8 cellular contexts compared by ENCODE assay signal in genomic region chr9:122940603-122941559, GRCh38. TPM values are rescaled to one million over a fixed set of nuclear protein-coding genes. Genes with fewer than 3 reads are reported as not detected.
A peak's percentile ranks its signal among the peaks of the same experiment; 100 is the strongest.
DNase-seq lines count a peak whose midpoint lies in the region; ATAC-seq and TF ChIP-seq lines count a peak whose summit lies in the region.

Gene RABGAP1 (plus strand): TSS chr9:122941020. CDS start chr9:122957060, 16,040 bp downstream.

- H3K27ac ChIP-seq in gastroesophageal sphincter = peak within 1 kb of the TSS; percentile 84 to 96 (median 94)
- peak within 1 kb of the TSS; percentile 90 for H3K27ac ChIP-seq in neutrophil
- peak within 1 kb of the TSS; percentile 85 for H3K27ac ChIP-seq in substantia nigra (ENCODE audit: low read depth, low read length, poor library complexity, severe bottlenecking)

- no peaks in the 10 kb centered on the region for H3K27me3 Mint-ChIP-seq in activated naive CD4-positive, alpha-beta T cell treated with anti-CD3 and anti-CD28 coated beads for 36 hours (ENCODE audit: low read depth)

- TF ChIP-seq CTCF in gastroesophageal sphincter (IDR thresholded peaks at IDR 0.05) (no peak), neutrophil (IDR thresholded peaks at IDR 0.05) (no peak)

- H3K27ac Mint-ChIP-seq in activated naive CD4-positive, alpha-beta T cell treated with anti-CD3 and anti-CD28 coated beads for 36 hours = peak within 1 kb of the TSS; percentile 83

- H3K36me3 ChIP-seq in gastroesophageal sphincter (peaks cover 0 to 23% of the 10 kb centered on the region in 2 donors), neutrophil (peaks cover 20% of the 10 kb centered on the region)

- no peaks in the 10 kb centered on the region for H3K9me3 Mint-ChIP-seq in activated naive CD4-positive, alpha-beta T cell treated with anti-CD3 and anti-CD28 coated beads for 36 hours

- peak; percentile 99 for ATAC-seq in gastroesophageal sphincter

- H3K4me3 Mint-ChIP-seq in activated naive CD4-positive, alpha-beta T cell treated with anti-CD3 and anti-CD28 coated beads for 36 hours = peak within 1 kb of the TSS; percentile 96

- peak; percentile 79 to 82 for TF ChIP-seq POLR2A in gastroesophageal sphincter (IDR thresholded peaks at IDR 0.05)

- intact Hi-C loops in activated naive CD4-positive, alpha-beta T cell treated with anti-CD3 and anti-CD28 coated beads for 36 hours (cut with micrococcal nuclease) = loop anchor here (1.0 to 5.0 kb wide), 7 partner anchors 10 to 381 kb away; partner anchors contain the start of genes PDCL, RC3H2, STRBP and ZBTB26

- no peak for TF ChIP-seq EP300 in gastroesophageal sphincter (IDR thresholded peaks at IDR 0.05)

- H3K4me3 ChIP-seq in gastroesophageal sphincter = peak within 1 kb of the TSS; percentile 79 to 86
- H3K4me3 ChIP-seq in neutrophil (ENCODE audit: low read depth in 1 of 2, low read length in 1 of 2) = peak within 1 kb of the TSS; percentile 85 to 96

- peaks cover 14% of the 10 kb centered on the region for H3K36me3 Mint-ChIP-seq in activated naive CD4-positive, alpha-beta T cell treated with anti-CD3 and anti-CD28 coated beads for 36 hours (ENCODE audit: low read depth)

- WGBS in gastroesophageal sphincter (ENCODE audit: low coverage in 1 of 2), 2 donors = 0% methylated on average over 3 to 11 of the region's 56 CpGs

- DNase-seq in GF-D8 (lab: John Stamatoyannopoulos, UW) (peak; percentile 93), HEK293T (ENCODE audit: extremely low spot score) (peak; percentile 98), MV-4-11 (lab: John Stamatoyannopoulos, UW) (peak; percentile 95), SK-MEL-5 (ENCODE audit: low read depth, low spot score) (peak; percentile 98), substantia nigra (lab: John Stamatoyannopoulos, UW) (peak; percentile 79 to 99 (median 98))
- DNase-seq in activated naive CD4-positive, alpha-beta T cell treated with anti-CD3 and anti-CD28 coated beads for 36 hours = peak; percentile 99

- H3K4me1 ChIP-seq in gastroesophageal sphincter (peaks cover 0 to 52% (median 1%) of the 10 kb centered on the region in 3 donors), neutrophil (ENCODE audit: control insufficient read depth in 1 of 2, insufficient read depth in 1 of 2, low read depth in 1 of 2, low read length in 1 of 2) (peaks cover 18 to 21% of the 10 kb centered on the region in 2 experiments)

- H3K9me3 ChIP-seq in gastroesophageal sphincter = no peaks in the 10 kb centered on the region
- H3K9me3 ChIP-seq in neutrophil = no peaks in the 10 kb centered on the region

- CTCF ChIA-PET in HEK293T (lab: Yijun Ruan, JAX) = interaction anchor here (0.9 kb wide), 2 partner anchors 28 to 50 kb away, joined by 4 to 5 read pairs; partner anchors contain the start of gene ZBTB6
- CTCF ChIA-PET in activated naive CD4-positive, alpha-beta T cell treated with anti-CD3 and anti-CD28 coated beads for 36 hours (lab: Charles Lee) = interaction anchor here (1.0 to 1.6 kb wide), 3 partner anchors 11 to 1596 kb away, joined by 4 read pairs; no protein-coding TSS in a partner anchor

- POLR2A ChIA-PET in HEK293T (lab: Yijun Ruan, JAX) = interaction anchor here (0.6 to 2.4 kb wide), 17 partner anchors 10 to 379 kb away, joined by 3 to 63 read pairs (median 4); partner anchors contain the start of genes PDCL, RC3H2, ZBTB26 and ZBTB6

- peaks cover 37% of the 10 kb centered on the region for H3K4me1 Mint-ChIP-seq in activated naive CD4-positive, alpha-beta T cell treated with anti-CD3 and anti-CD28 coated beads for 36 hours (ENCODE audit: low read depth)

- H3K27me3 ChIP-seq in gastroesophageal sphincter = no peaks in the 10 kb centered on the region
- H3K27me3 ChIP-seq in neutrophil = no peaks in the 10 kb centered on the region

- in situ Hi-C loops in SK-MEL-5 (cut with HindIII; ENCODE audit: low pct_unique_long_range_greater_than_20kb, low sequenced_read_pairs) = no loop called here

TF ChIP-seq in HEK293T, 16 proteins besides CTCF, POLR2A, EP300 and RAD21:
- TF ChIP-seq BHLHE40 (IDR thresholded peaks at IDR 0.05; ENCODE audit: borderline replicate concordance) = no peak
- TF ChIP-seq TARDBP (IDR thresholded peaks at IDR 0.05) = no peak
- no peak for TF ChIP-seq NFRKB (IDR thresholded peaks at IDR 0.05)
- TF ChIP-seq FOXA1 (IDR thresholded peaks at IDR 0.05) = no peak
- TF ChIP-seq CTBP1 (IDR thresholded peaks at IDR 0.05; ENCODE audit: borderline replicate concordance) = no peak
- no peak for TF ChIP-seq LEF1 (IDR thresholded peaks at IDR 0.05; ENCODE audit: borderline replicate concordance)
- TF ChIP-seq HDGF (IDR thresholded peaks at IDR 0.05; ENCODE audit: borderline replicate concordance) = no peak
- no peak for TF ChIP-seq FOXK2 (IDR thresholded peaks at IDR 0.05)
- TF ChIP-seq L3MBTL2 (conservative IDR thresholded peaks at IDR 0.05) = peak; percentile 31; the same call in 1 of the 2 replicates
- TF ChIP-seq PKNOX1 (IDR thresholded peaks at IDR 0.05) = 0 out of 2 replicates have a peak, but pooled peaks have one; percentile 12
- no peak for TF ChIP-seq ELF4 (IDR thresholded peaks at IDR 0.05)
- no peak for TF ChIP-seq SUZ12 (IDR thresholded peaks at IDR 0.05)
- no peak for TF ChIP-seq ZNF384 (IDR thresholded peaks at IDR 0.05)
- no peak for TF ChIP-seq FOXM1 (IDR thresholded peaks at IDR 0.05; ENCODE audit: borderline replicate concordance)

RNA-seq across cellular contexts. Expression of gene RABGAP1, which starts in this region (rescaled TPM):
- total RNA-seq in SK-MEL-5 (2014; rRNA removed; shearing (Covaris generic)) = 18.3 and 27.5 TPM in 2 replicates
- 16.7 and 19.8 TPM in 2 replicates for polyA plus RNA-seq in SK-MEL-5 (2015; cell fraction: cytosol; rRNA removed)
- 38.2 and 54.0 TPM in 2 replicates for polyA plus RNA-seq in SK-MEL-5 (2015; cell fraction: nucleus; rRNA removed)
- 10 to 100 TPM; 19.7 to 21.3 TPM for total RNA-seq in activated naive CD4-positive, alpha-beta T cell treated with anti-CD3 and anti-CD28 coated beads for 36 hours
- 100 to 1,000 TPM in 1 of 4 donors, 10 to 100 TPM in 3; 61.2 to 139 (median 82.9) TPM for total RNA-seq in gastroesophageal sphincter

Comparison
In these comparisons a context has a peak if more than half of its experiments do, and no peak if none do; other contexts are left out.
1. Peak in every context shown above with its lines: DNase-seq, ATAC-seq, H3K4me3 ChIP-seq and H3K27ac ChIP-seq.